ENCODE assay signal across 1 cellular context in the genomic region with DNA sequence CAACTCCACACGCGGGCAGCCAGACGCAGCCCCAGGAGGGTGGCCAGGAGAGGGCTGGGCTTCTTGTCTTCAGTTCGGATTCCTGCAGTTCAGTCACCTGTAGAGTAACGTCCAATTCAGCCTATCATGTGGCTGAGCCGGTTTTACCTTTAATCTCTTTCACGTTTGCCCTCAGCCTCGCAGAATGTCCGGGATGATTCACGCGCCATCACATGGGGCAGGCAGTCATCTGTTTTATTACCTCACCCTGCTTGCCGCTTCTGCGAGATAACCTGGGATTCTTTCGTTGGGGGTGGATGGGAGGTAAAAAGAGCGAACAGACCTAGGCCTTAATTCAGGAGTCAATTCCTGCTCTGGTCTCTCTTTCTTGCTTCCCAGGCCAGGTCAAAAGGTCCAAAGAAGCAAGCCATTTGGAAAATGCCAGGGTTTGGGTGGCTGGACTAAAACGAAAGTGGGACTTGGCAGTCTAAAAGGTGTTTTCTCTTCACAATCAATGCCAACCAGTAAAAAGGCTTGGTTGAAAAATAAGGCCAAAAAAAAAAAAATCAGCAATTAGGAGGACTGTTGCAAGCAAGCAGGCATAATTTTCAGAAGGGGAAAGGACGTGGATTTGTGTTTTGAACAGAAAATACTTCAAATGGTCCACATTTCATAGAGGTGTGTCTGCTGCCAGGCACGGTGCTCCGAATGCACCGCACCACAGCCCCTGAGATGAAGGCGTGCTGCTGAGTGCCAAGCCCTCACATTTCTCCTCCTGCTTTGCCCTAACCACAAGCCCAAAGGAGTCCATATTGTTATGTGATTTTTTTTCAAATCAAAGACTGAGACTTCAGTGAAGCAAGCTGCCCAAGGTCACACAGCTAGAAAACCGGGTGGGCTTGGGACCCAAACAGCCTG.
TF ChIP-seq lines count a peak whose summit lies in the region.

No MANE protein-coding gene starts in this region.

TF ChIP-seq in HCT116, 20 proteins besides CTCF, POLR2A, EP300 and RAD21 (continued from another document):
- TF ChIP-seq, protein P1, sequence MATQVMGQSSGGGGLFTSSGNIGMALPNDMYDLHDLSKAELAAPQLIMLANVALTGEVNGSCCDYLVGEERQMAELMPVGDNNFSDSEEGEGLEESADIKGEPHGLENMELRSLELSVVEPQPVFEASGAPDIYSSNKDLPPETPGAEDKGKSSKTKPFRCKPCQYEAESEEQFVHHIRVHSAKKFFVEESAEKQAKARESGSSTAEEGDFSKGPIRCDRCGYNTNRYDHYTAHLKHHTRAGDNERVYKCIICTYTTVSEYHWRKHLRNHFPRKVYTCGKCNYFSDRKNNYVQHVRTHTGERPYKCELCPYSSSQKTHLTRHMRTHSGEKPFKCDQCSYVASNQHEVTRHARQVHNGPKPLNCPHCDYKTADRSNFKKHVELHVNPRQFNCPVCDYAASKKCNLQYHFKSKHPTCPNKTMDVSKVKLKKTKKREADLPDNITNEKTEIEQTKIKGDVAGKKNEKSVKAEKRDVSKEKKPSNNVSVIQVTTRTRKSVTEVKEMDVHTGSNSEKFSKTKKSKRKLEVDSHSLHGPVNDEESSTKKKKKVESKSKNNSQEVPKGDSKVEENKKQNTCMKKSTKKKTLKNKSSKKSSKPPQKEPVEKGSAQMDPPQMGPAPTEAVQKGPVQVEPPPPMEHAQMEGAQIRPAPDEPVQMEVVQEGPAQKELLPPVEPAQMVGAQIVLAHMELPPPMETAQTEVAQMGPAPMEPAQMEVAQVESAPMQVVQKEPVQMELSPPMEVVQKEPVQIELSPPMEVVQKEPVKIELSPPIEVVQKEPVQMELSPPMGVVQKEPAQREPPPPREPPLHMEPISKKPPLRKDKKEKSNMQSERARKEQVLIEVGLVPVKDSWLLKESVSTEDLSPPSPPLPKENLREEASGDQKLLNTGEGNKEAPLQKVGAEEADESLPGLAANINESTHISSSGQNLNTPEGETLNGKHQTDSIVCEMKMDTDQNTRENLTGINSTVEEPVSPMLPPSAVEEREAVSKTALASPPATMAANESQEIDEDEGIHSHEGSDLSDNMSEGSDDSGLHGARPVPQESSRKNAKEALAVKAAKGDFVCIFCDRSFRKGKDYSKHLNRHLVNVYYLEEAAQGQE (IDR thresholded peaks at IDR 0.05; ENCODE audit: low read depth), result no peak
- TF ChIP-seq JUND (IDR thresholded peaks at IDR 0.05), result no peak
